ENCODE assay signal across 16 cellular contexts in the genomic region with DNA sequence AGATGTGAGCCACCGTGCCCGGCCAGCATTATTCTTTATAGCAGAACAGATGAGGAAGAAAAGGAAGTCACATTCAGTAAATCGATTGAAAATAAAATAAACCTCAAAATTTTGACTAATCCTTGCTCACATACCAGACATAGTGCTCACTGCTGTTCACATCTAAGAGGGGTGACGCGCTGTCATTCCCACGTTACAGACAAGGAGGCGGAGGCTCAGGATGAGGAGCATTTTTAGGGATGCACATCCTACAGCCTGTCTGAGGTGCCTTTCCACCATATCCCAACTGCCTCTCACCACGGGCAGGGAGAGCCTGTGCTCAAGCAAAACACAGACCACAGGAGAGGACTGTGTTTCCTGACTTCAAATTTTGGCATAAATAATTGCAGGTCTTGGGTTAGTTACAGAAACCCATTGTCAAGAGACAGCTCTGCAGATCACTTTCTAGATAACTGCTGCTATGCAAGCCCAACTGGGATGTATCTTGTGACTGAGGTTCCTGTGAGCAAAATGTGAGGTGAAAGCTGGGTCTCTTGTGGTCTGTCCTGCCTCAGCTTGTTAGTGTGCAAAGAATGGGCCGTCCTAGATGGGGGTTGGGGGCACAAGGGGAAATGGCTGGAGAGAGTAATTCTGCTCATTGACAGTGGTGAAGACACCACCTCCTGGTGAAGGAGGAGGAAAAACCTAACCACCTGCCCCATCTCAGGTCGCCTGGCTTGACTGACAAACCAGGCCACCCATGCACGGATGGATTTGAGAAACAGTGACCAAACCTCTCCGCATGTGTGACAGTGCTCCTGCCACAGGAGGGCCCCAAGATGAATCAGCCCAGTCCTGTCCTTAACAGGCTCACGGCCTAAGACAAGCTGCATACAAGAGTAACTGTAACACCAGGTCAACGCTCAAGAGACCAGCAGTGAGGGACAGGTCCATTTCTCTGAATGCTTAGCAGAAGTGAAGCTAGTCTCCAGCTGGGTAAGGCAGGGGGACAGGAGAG. TPM values are rescaled to one million over a fixed set of nuclear protein-coding genes. Genes with fewer than 3 reads are reported as not detected.
DNase-seq lines count a peak whose midpoint lies in the region; ATAC-seq, FAIRE-seq and TF ChIP-seq lines count a peak whose summit lies in the region.
"Had no signal": no experiment of that assay in that cellular context is flagged by ENCODE, and none has a peak within 500 bp of the region (broad histone marks: within the 10 kb centered on the region; RNA-seq: fewer than 3 reads in every experiment).

No MANE protein-coding gene starts in this region.

- no peak for TF ChIP-seq POLR2A in H1 (IDR thresholded peaks at IDR 0.05; ENCODE audit: control extremely low read depth in 1 of 2, low read depth in 2 of 2, low read length in 2 of 2)

- no peak overlapping the region for H2AK5ac ChIP-seq in H1 (ENCODE audit: low read depth, low read length)

- H3K79me1 ChIP-seq in H1 (ENCODE audit: low read depth, low read length) = no peaks in the 10 kb centered on the region

- no peaks in the 10 kb centered on the region for H3K27me3 ChIP-seq in H1 (replicated peaks in 1 of 4; ENCODE audit: control insufficient read depth in 3 of 4, extremely low read depth in 1 of 4, insufficient read depth in 3 of 4, low read length in 3 of 4)
- H3K27me3 ChIP-seq: transverse colon had no signal

- no peak overlapping the region for H3K4ac ChIP-seq in H1 (replicated peaks; ENCODE audit: insufficient read length, low read depth, low read length)

- H3K14ac ChIP-seq in H1 (ENCODE audit: insufficient read length) = no peak overlapping the region

- H3K9me3 ChIP-seq in H1 (ENCODE audit: insufficient read depth in 2 of 2, low read depth in 1 of 2, low read length in 1 of 2) = no peaks in the 10 kb centered on the region
- H3K9me3 ChIP-seq: Caco-2, transverse colon had no signal

- H2BK120ac ChIP-seq in H1 (replicated peaks; ENCODE audit: low read depth, low read length) = no peak overlapping the region

- H4K5ac ChIP-seq in H1 (ENCODE audit: insufficient read length, low read depth, low read length) = no peak overlapping the region

- H3K79me2 ChIP-seq in H1 (ENCODE audit: control insufficient read depth in 1 of 2, insufficient read depth in 2 of 2, low read length in 2 of 2) = no peaks in the 10 kb centered on the region

- no peaks in the 10 kb centered on the region for H3K36me3 ChIP-seq in H1 (ENCODE audit: control insufficient read depth in 2 of 4, insufficient read depth in 4 of 4, low read length in 3 of 4)
- H3K36me3 ChIP-seq: transverse colon had no signal

- peak in 1 of 2 experiments; percentile 9; a peak in 1 of 4 replicates for TF ChIP-seq RAD21 in H1 (IDR thresholded peaks at IDR 0.05 in 1 of 2, conservative IDR thresholded peaks at IDR 0.05 in 1 of 2; ENCODE audit: low read depth in 2 of 2, low read length in 2 of 2)

- TF ChIP-seq EP300 in H1 (IDR thresholded peaks at IDR 0.05; ENCODE audit: borderline replicate concordance in 1 of 2, low read depth in 2 of 2, low read length in 2 of 2) = no peak

- H3K4me2 ChIP-seq in H1 (ENCODE audit: insufficient read depth in 1 of 2, low read depth in 2 of 2, low read length in 2 of 2) = no peak overlapping the region; a peak in 1 of 4 replicates

- no peaks in the 10 kb centered on the region for H4K20me1 ChIP-seq in H1 (replicated peaks in 1 of 2; ENCODE audit: control insufficient read depth in 1 of 2, insufficient read depth in 2 of 2, low read length in 2 of 2)

- peak overlapping the region; percentile 40; the same call in 1 of the 2 replicates for H2BK20ac ChIP-seq in H1 (ENCODE audit: low read length)

- FAIRE-seq in H1 (lab: Jason Lieb, UNC) = no peak
- FAIRE-seq: keratinocyte had no signal

- H2BK15ac ChIP-seq in H1 (ENCODE audit: low read length) = no peak overlapping the region

- no peak overlapping the region for H3K9ac ChIP-seq in H1 (replicated peaks in 1 of 4; ENCODE audit: extremely low read depth in 1 of 4, low read depth in 3 of 4, low read length in 3 of 4)

- DNase-seq in AG08396 (ENCODE audit: low spot score) (peak; percentile 52), NAMALWA (ENCODE audit: low spot score) (peak; percentile 15), H1 (ENCODE audit: low read depth in 1 of 2, low spot score in 2 of 2) (no peak), NCI-H2029 treated with DMSO at 0.1 percent for 48 hours (lab: John Stamatoyannopoulos, UW) (no peak), DMS53 treated with DMSO at 0.1 percent for 48 hours (lab: John Stamatoyannopoulos, UW; ENCODE audit: unreplicated experiment) (no peak)
- DNase-seq in stimulated activated CD4-positive, alpha-beta T cell treated with anti-CD3 and anti-CD28 coated beads, Interleukin-1b, Interleukin-23, amount 100 ng/mL, for 48 hours = no peak
- DNase-seq: foreskin melanocyte; NCI-H1092; posterior cingulate gyrus; stimulated activated CD8-positive, alpha-beta memory T cell treated with anti-CD3 and anti-CD28 coated beads, Interleukin-4, amount 100 ng/mL, for 48 hours; T-helper 1 cell; transverse colon had no signal

- CTCF ChIA-PET in H1 (lab: Charles Lee; ENCODE audit: partially characterized antibody) = interaction anchor here (0.6 to 6.5 kb wide), 14 partner anchors 8 to 244 kb away, joined by 3 to 51 read pairs (median 6); no protein-coding TSS in a partner anchor

- H2BK5ac ChIP-seq in H1 (ENCODE audit: low read depth, low read length) = no peak overlapping the region

- no peak overlapping the region for H3K4me3 ChIP-seq in H1 (ENCODE audit: extremely low read depth in 1 of 4, insufficient read depth in 2 of 4, low read depth in 3 of 4, low read length in 4 of 4)
- H3K4me3 ChIP-seq: transverse colon had no signal

- H4K91ac ChIP-seq in H1 (replicated peaks; ENCODE audit: insufficient read length, low read length) = no peak overlapping the region

- POLR2A ChIA-PET in H1 (lab: Charles Lee; ENCODE audit: partially characterized antibody) = interaction anchor here (0.9 kb wide), 1 partner anchor 11 kb away, joined by 3 read pairs; no protein-coding TSS in a partner anchor

- WGBS in H1 (ENCODE audit: extremely low coverage in 1 of 2, insufficient coverage in 1 of 2, insufficient read length in 1 of 2, insufficient replicate concordance in 2 of 2, low coverage in 1 of 2, low lambda C conversion rate in 2 of 2, missing lambda C conversion rate in 1 of 2), 2 experiments = 90% methylated on average over 14 of the region's 14 CpGs; no CpG with 5 or more reads in 1 of the 2 experiments

- peaks cover 6 to 16% (median 11%) of the 10 kb centered on the region in 4 experiments for H3K4me1 ChIP-seq in H1 (replicated peaks in 1 of 4; ENCODE audit: control insufficient read depth in 3 of 4, insufficient read depth in 4 of 4, low read length in 3 of 4)
- H3K4me1 ChIP-seq: Caco-2 had no signal

- H3K27ac ChIP-seq in H1 (ENCODE audit: low read depth, low read length) = no peak overlapping the region
- H3K27ac ChIP-seq: transverse colon had no signal

- no peak overlapping the region for H2AFZ ChIP-seq in H1 (ENCODE audit: low read length)

- H3K23me2 ChIP-seq in H1 (ENCODE audit: low read depth, low read length) = no peaks in the 10 kb centered on the region

- H2BK12ac ChIP-seq in H1 (ENCODE audit: low read depth, low read length) = peak overlapping the region; percentile 85; the same call in 1 of the 2 replicates

- H3K56ac ChIP-seq in H1 (replicated peaks; ENCODE audit: insufficient read length, low read depth, low read length) = no peak overlapping the region

- H3K18ac ChIP-seq in H1 (ENCODE audit: extremely low read depth, low read length) = no peak overlapping the region

- ATAC-seq in GM18870 (IDR thresholded peaks at IDR 0.05; ENCODE audit: unreplicated experiment) (peak; percentile 42), HG03571 (IDR thresholded peaks at IDR 0.05; ENCODE audit: unreplicated experiment) (no peak)

- H3K23ac ChIP-seq in H1 (ENCODE audit: insufficient read length) = no peak overlapping the region

- peak in 2 of 3 experiments; percentile 1 to 8; a peak in 2 of 4 replicates for TF ChIP-seq CTCF in H1 (IDR thresholded peaks at IDR 0.05; ENCODE audit: control extremely low read depth in 1 of 3, insufficient read depth in 1 of 3, low read depth in 1 of 3, low read length in 3 of 3)

- no peak overlapping the region for H4K8ac ChIP-seq in H1 (ENCODE audit: extremely low read depth, insufficient read depth, low read length)

TF ChIP-seq in H1, 55 proteins besides CTCF, POLR2A, EP300 and RAD21 (continues in another document):
- TF ChIP-seq SP2 (IDR thresholded peaks at IDR 0.05; ENCODE audit: low read length) (no peak), BRCA1 (IDR thresholded peaks at IDR 0.05; ENCODE audit: low read depth, low read length) (no peak), RNF2 (IDR thresholded peaks at IDR 0.05; ENCODE audit: borderline replicate concordance, low read depth, low read length, missing control alignments, poor library complexity, severe bottlenecking) (no peak), CHD2 (IDR thresholded peaks at IDR 0.05; ENCODE audit: low read length) (no peak), SIRT6 (IDR thresholded peaks at IDR 0.05; ENCODE audit: low read length) (no peak), NANOG (IDR thresholded peaks at IDR 0.05; ENCODE audit: insufficient read depth, low read depth, low read length, poor library complexity, severe bottlenecking) (no peak), CREB1 (IDR thresholded peaks at IDR 0.05) (no peak), NRF1 (IDR thresholded peaks at IDR 0.05; ENCODE audit: low read depth, low read length) (no peak), BACH1 (IDR thresholded peaks at IDR 0.05; ENCODE audit: low read length) (no peak)

RNA-seq across cellular contexts. Expression of a gene that starts 8.2 kb away (rescaled TPM):
- total RNA-seq in H1 (2021; fragmentation: NEBNext Ultra II Directional; extraction: Animal tissue kit (Norgen Biotek cat#: 25700)) = 0.30 and 0.31 TPM in 2 replicates
- 0.20 and 0.21 TPM in 2 replicates for polyA plus RNA-seq in H1 (2011; rRNA removed)
- 0.28 TPM for polyA plus RNA-seq in H1 (2011; cell fraction: cytosol; rRNA removed)
- polyA plus RNA-seq in H1 (2011; cell fraction: nucleus; rRNA removed) = 0.46 TPM
- polyA plus RNA-seq in H1 (2012, experiment 1 of 2) = 0.36 to 0.48 TPM (median 0.42 TPM) in 4 replicates
- polyA plus RNA-seq in H1 (2012, experiment 2 of 2) = 0.18 TPM
- polyA plus RNA-seq in H1 (2013, experiment 1 of 2) = 0.24 TPM
- 0.18 TPM for polyA plus RNA-seq in H1 (2013, experiment 2 of 2)
- 0.41 and 0.61 TPM in 2 replicates for polyA minus RNA-seq in H1 (2011; rRNA and poly(A)+ RNA removed)
- polyA minus RNA-seq in H1 (2011; cell fraction: cytosol; rRNA and poly(A)+ RNA removed) = not detected
- 0.40 TPM for polyA minus RNA-seq in H1 (2011; cell fraction: nucleus; rRNA and poly(A)+ RNA removed)
- total RNA-seq: Caco-2 had no signal
- polyA plus RNA-seq: keratinocyte had no signal

RNA-seq across cellular contexts. Expression of a gene that starts 52.6 kb away (rescaled TPM):
- total RNA-seq in H1 (2021; fragmentation: NEBNext Ultra II Directional; extraction: Animal tissue kit (Norgen Biotek cat#: 25700)) = 38.7 and 40.5 TPM in 2 replicates
- polyA plus RNA-seq in H1 (2011; rRNA removed) = 23.0 and 27.5 TPM in 2 replicates
- 26.1 TPM for polyA plus RNA-seq in H1 (2011; cell fraction: cytosol; rRNA removed)
- 17.4 TPM for polyA plus RNA-seq in H1 (2011; cell fraction: nucleus; rRNA removed)
- 31.4 to 51.1 TPM (median 33.3 TPM) in 4 replicates for polyA plus RNA-seq in H1 (2012, experiment 1 of 2)
- 25.8 TPM for polyA plus RNA-seq in H1 (2012, experiment 2 of 2)
- 45.7 TPM for polyA plus RNA-seq in H1 (2013, experiment 1 of 2)
- 46.6 TPM for polyA plus RNA-seq in H1 (2013, experiment 2 of 2)
- polyA minus RNA-seq in H1 (2011; rRNA and poly(A)+ RNA removed) = 16.1 and 21.4 TPM in 2 replicates
- polyA minus RNA-seq in H1 (2011; cell fraction: cytosol; rRNA and poly(A)+ RNA removed) = 5.7 TPM
- polyA minus RNA-seq in H1 (2011; cell fraction: nucleus; rRNA and poly(A)+ RNA removed) = 12.3 TPM

Comparison
In these comparisons a context has a peak if more than half of its experiments do, and no peak if none do; other contexts are left out.
1. DNase-seq: peak in AG08396 (single experiment) and NAMALWA (single experiment); none in H1 (0 of 2), NCI-H2029 treated with DMSO at 0.1 percent for 48 hours (single experiment), DMS53 treated with DMSO at 0.1 percent for 48 hours (single experiment) and stimulated activated CD4-positive, alpha-beta T cell treated with anti-CD3 and anti-CD28 coated beads, Interleukin-1b, Interleukin-23, amount 100 ng/mL, for 48 hours (single experiment).